1 cellular context compared by ENCODE assay signal in the genomic region with DNA sequence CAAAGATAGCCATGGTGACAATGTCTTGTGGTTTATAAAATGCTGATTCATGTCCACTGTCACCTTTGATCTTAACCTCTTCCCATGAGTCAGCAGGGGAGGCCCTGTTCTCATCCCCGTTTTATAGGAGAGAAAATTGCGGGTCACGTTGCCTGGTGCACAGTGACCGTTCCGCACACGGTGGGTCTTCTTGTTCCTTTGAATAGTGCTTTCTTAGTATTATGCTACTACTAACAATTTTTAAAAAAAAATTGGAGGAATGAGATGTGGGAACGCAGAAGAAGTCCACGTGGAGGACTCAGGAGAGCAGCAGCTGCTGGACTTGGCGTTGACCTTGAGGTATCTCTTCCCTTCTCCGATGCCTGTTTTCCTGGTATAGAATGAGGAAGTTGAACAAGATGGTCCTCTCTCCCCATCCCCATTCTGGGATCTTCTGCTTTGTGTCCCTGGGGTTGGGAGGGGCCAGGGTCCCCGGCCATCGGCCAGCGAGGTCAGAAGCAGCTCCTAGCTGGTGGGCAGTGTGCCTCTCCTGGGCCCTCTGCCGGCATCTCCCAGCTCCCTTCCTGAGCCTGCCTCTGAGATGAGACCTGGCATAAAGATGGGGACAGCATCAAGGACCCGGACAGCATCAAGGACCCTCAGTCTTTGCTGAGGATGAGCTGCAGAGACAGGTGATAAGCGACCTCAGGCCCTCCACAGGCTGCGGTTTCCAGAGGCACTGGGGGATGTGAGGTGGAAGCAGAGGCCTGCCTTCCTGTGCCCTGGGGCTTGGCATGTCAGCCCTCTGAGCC.
A peak's percentile ranks its signal among the peaks of the same experiment; 100 is the strongest.
TF ChIP-seq lines count a peak whose summit lies in the region.

No MANE protein-coding gene starts in this region.

TF ChIP-seq in K562, 482 proteins besides CTCF, POLR2A, EP300 and RAD21 (continued from another document and continues in another):
- TF ChIP-seq, protein P1, sequence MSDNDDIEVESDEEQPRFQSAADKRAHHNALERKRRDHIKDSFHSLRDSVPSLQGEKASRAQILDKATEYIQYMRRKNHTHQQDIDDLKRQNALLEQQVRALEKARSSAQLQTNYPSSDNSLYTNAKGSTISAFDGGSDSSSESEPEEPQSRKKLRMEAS (CRISPR knock-in tag; IDR thresholded peaks at IDR 0.05), result peak; percentile 48; the same call in 1 of the 2 replicates
- TF ChIP-seq NR2C2 (CRISPR knock-in tag; IDR thresholded peaks at IDR 0.05), result no peak
- peak; percentile 94 for TF ChIP-seq NR2C2 (tag; IDR thresholded peaks at IDR 0.05)
- TF ChIP-seq, protein P2, sequence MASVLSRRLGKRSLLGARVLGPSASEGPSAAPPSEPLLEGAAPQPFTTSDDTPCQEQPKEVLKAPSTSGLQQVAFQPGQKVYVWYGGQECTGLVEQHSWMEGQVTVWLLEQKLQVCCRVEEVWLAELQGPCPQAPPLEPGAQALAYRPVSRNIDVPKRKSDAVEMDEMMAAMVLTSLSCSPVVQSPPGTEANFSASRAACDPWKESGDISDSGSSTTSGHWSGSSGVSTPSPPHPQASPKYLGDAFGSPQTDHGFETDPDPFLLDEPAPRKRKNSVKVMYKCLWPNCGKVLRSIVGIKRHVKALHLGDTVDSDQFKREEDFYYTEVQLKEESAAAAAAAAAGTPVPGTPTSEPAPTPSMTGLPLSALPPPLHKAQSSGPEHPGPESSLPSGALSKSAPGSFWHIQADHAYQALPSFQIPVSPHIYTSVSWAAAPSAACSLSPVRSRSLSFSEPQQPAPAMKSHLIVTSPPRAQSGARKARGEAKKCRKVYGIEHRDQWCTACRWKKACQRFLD (CRISPR knock-in tag; IDR thresholded peaks at IDR 0.05), result 0 out of 2 replicates have a peak, but pooled peaks have one; percentile 36
- TF ChIP-seq, protein P3, sequence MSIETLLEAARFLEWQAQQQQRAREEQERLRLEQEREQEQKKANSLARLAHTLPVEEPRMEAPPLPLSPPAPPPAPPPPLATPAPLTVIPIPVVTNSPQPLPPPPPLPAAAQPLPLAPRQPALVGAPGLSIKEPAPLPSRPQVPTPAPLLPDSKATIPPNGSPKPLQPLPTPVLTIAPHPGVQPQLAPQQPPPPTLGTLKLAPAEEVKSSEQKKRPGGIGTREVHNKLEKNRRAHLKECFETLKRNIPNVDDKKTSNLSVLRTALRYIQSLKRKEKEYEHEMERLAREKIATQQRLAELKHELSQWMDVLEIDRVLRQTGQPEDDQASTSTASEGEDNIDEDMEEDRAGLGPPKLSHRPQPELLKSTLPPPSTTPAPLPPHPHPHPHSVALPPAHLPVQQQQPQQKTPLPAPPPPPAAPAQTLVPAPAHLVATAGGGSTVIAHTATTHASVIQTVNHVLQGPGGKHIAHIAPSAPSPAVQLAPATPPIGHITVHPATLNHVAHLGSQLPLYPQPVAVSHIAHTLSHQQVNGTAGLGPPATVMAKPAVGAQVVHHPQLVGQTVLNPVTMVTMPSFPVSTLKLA (conservative IDR thresholded peaks at IDR 0.05), result peak; percentile 79 to 81
- TF ChIP-seq, protein P4, sequence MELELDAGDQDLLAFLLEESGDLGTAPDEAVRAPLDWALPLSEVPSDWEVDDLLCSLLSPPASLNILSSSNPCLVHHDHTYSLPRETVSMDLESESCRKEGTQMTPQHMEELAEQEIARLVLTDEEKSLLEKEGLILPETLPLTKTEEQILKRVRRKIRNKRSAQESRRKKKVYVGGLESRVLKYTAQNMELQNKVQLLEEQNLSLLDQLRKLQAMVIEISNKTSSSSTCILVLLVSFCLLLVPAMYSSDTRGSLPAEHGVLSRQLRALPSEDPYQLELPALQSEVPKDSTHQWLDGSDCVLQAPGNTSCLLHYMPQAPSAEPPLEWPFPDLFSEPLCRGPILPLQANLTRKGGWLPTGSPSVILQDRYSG (tag; conservative IDR thresholded peaks at IDR 0.05; ENCODE audit: low read depth), result no peak
- TF ChIP-seq RCOR1 (IDR thresholded peaks at IDR 0.05; ENCODE audit: borderline replicate concordance in 1 of 2, low read depth in 2 of 2, low read length in 2 of 2), result peak in 1 of 2 experiments; percentile 54; a peak in 1 of 4 replicates
- TF ChIP-seq CREM (IDR thresholded peaks at IDR 0.05; ENCODE audit: low read depth), result peak; percentile 40; the same call in 1 of the 2 replicates
- no peak for TF ChIP-seq CSDE1 (IDR thresholded peaks at IDR 0.05)
- no peak for TF ChIP-seq CEBPG (CRISPR knock-in tag; IDR thresholded peaks at IDR 0.05)
- TF ChIP-seq CEBPG (tag; conservative IDR thresholded peaks at IDR 0.05 in 1 of 2, IDR thresholded peaks at IDR 0.05 in 1 of 2), result no peak
- TF ChIP-seq E2F3 (CRISPR knock-in tag; IDR thresholded peaks at IDR 0.05), result no peak
- 0 out of 2 replicates have a peak, but pooled peaks have one; percentile 34 for TF ChIP-seq RB1 (IDR thresholded peaks at IDR 0.05; ENCODE audit: low read depth)
- TF ChIP-seq NCOR1 (IDR thresholded peaks at IDR 0.05), result peak; percentile 43; the same call in 1 of the 2 replicates
- TF ChIP-seq FOSL1 (tag; conservative IDR thresholded peaks at IDR 0.05), result peak; percentile 92
- TF ChIP-seq LEF1 (IDR thresholded peaks at IDR 0.05), result peak; percentile 95
- no peak for TF ChIP-seq ZNF766 (CRISPR knock-in tag; conservative IDR thresholded peaks at IDR 0.05)
- TF ChIP-seq NR4A1 (CRISPR knock-in tag; IDR thresholded peaks at IDR 0.05), result no peak
- 0 out of 2 replicates have a peak, but pooled peaks have one; percentile 33 for TF ChIP-seq NR4A1 (tag; IDR thresholded peaks at IDR 0.05)
- TF ChIP-seq, protein P5, sequence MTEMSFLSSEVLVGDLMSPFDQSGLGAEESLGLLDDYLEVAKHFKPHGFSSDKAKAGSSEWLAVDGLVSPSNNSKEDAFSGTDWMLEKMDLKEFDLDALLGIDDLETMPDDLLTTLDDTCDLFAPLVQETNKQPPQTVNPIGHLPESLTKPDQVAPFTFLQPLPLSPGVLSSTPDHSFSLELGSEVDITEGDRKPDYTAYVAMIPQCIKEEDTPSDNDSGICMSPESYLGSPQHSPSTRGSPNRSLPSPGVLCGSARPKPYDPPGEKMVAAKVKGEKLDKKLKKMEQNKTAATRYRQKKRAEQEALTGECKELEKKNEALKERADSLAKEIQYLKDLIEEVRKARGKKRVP (CRISPR knock-in tag; IDR thresholded peaks at IDR 0.05), result no peak
- TF ChIP-seq RBM15 (IDR thresholded peaks at IDR 0.05; ENCODE audit: insufficient read depth, low read length), result no peak
- TF ChIP-seq SAP30 (IDR thresholded peaks at IDR 0.05; ENCODE audit: borderline replicate concordance, insufficient read depth, low read depth, low read length, poor library complexity, severe bottlenecking), result peak; percentile 33
- peak; percentile 52 for TF ChIP-seq RBBP5 (IDR thresholded peaks at IDR 0.05; ENCODE audit: borderline replicate concordance, insufficient read depth, low read length, poor library complexity, severe bottlenecking)
- TF ChIP-seq C11orf30 (IDR thresholded peaks at IDR 0.05; ENCODE audit: low read depth), result peak; percentile 99
- TF ChIP-seq JUND (IDR thresholded peaks at IDR 0.05; ENCODE audit: borderline replicate concordance, low read depth, low read length), result peak; percentile 87
- TF ChIP-seq JUND (tag; IDR thresholded peaks at IDR 0.05; ENCODE audit: borderline replicate concordance, low read depth, low read length), result peak; percentile 78; the same call in 2 of the 3 replicates
- TF ChIP-seq PTRF (tag; IDR thresholded peaks at IDR 0.05), result 0 out of 2 replicates have a peak, but pooled peaks have one; percentile 7
- TF ChIP-seq, protein P6, sequence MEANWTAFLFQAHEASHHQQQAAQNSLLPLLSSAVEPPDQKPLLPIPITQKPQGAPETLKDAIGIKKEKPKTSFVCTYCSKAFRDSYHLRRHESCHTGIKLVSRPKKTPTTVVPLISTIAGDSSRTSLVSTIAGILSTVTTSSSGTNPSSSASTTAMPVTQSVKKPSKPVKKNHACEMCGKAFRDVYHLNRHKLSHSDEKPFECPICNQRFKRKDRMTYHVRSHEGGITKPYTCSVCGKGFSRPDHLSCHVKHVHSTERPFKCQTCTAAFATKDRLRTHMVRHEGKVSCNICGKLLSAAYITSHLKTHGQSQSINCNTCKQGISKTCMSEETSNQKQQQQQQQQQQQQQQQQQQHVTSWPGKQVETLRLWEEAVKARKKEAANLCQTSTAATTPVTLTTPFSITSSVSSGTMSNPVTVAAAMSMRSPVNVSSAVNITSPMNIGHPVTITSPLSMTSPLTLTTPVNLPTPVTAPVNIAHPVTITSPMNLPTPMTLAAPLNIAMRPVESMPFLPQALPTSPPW (CRISPR knock-in tag; IDR thresholded peaks at IDR 0.05), result peak; percentile 38; the same call in 1 of the 2 replicates
- TF ChIP-seq NFRKB (IDR thresholded peaks at IDR 0.05; ENCODE audit: low read depth), result 0 out of 2 replicates have a peak, but pooled peaks have one; percentile 14
- TF ChIP-seq, protein P7, sequence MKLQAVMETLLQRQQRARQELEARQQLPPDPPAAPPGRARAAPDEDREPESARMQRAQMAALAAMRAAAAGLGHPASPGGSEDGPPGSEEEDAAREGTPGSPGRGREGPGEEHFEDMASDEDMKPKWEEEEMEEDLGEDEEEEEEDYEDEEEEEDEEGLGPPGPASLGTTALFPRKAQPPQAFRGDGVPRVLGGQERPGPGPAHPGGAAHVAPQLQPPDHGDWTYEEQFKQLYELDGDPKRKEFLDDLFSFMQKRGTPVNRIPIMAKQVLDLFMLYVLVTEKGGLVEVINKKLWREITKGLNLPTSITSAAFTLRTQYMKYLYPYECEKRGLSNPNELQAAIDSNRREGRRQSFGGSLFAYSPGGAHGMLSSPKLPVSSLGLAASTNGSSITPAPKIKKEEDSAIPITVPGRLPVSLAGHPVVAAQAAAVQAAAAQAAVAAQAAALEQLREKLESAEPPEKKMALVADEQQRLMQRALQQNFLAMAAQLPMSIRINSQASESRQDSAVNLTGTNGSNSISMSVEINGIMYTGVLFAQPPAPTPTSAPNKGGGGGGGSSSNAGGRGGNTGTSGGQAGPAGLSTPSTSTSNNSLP (IDR thresholded peaks at IDR 0.05; ENCODE audit: borderline replicate concordance, low read depth, low read length), result peak; percentile 46; the same call in 1 of the 2 replicates
- TF ChIP-seq, protein P8, sequence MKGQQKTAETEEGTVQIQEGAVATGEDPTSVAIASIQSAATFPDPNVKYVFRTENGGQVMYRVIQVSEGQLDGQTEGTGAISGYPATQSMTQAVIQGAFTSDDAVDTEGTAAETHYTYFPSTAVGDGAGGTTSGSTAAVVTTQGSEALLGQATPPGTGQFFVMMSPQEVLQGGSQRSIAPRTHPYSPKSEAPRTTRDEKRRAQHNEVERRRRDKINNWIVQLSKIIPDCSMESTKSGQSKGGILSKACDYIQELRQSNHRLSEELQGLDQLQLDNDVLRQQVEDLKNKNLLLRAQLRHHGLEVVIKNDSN (CRISPR knock-in tag; IDR thresholded peaks at IDR 0.05), result peak; percentile 39
- TF ChIP-seq SMARCB1 (IDR thresholded peaks at IDR 0.05; ENCODE audit: insufficient read length, low read depth), result peak; percentile 13
- TF ChIP-seq, protein P9, sequence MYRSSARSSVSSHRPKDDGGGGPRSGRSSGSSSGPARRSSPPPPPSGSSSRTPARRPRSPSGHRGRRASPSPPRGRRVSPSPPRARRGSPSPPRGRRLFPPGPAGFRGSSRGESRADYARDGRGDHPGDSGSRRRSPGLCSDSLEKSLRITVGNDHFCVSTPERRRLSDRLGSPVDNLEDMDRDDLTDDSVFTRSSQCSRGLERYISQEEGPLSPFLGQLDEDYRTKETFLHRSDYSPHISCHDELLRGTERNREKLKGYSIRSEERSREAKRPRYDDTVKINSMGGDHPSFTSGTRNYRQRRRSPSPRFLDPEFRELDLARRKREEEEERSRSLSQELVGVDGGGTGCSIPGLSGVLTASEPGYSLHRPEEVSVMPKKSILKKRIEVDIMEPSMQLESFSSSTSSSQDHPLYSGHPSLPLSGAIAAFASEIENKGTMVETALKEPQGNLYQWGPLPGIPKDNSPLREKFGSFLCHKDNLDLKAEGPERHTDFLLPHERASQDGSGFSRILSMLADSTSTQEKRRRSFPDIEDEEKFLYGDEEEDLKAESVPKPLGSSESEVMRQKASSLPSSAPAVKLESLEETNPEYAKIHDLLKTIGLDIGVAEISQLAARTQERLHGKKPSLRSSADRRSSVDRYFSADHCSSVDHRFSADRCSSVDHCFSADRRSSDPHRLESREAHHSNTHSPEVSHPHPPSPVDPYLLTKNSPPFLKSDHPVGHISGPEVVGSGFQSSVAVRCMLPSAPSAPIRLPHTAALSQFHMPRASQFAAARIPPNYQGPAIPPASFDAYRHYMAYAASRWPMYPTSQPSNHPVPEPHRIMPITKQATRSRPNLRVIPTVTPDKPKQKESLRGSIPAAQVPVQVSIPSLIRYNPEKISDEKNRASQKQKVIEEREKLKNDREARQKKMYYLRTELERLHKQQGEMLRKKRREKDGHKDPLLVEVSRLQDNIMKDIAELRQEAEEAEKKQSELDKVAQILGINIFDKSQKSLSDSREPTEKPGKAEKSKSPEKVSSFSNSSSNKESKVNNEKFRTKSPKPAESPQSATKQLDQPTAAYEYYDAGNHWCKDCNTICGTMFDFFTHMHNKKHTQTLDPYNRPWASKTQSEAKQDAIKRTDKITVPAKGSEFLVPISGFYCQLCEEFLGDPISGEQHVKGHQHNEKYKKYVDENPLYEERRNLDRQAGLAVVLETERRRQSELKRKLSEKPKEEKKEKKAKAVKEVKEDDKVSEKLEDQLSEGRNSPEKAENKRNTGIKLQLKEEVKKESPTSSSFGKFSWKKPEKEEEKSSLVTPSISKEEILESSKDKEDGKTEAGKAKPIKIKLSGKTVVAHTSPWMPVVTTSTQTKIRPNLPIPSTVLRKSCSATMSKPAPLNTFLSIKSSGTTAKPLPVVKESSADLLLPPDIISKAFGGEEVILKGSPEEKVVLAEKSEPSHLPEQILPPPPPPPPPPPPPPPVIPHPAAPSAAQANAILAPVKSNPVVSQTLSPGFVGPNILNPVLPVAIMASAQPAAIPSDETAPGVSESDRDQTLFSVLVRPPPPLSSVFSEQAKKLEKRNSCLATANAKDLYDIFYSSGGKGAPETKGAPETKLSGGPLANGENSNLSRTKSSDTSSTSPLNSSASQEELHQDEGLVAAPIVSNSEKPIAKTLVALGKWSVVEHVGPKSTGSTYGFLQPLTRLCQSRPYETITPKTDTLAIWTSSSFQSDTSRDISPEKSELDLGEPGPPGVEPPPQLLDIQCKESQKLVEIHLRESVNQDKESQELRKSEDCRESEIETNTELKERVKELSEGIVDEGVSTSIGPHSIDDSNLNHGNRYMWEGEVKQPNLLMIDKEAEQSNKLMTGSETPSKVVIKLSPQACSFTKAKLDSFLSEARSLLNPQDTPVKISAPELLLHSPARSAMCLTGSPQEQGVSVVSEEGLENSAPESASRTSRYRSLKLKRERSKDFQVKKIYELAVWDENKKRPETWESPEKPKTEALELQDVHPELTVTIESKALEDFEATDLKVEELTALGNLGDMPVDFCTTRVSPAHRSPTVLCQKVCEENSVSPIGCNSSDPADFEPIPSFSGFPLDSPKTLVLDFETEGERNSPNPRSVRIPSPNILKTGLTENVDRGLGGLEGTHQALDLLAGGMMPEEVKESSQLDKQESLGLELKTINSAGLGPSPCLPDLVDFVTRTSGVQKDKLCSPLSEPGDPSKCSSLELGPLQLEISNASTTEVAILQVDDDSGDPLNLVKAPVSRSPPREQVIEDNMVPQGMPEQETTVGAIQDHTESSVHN (IDR thresholded peaks at IDR 0.05; ENCODE audit: borderline replicate concordance in 1 of 2, low read depth in 1 of 2), result peak in 1 of 2 experiments; percentile 72; a peak in 2 of 4 replicates
- TF ChIP-seq ZNF316 (IDR thresholded peaks at IDR 0.05), result peak; percentile 100
- no peak for TF ChIP-seq CHD4 (IDR thresholded peaks at IDR 0.05; ENCODE audit: insufficient read depth, insufficient replicate concordance, low read depth, low read length, poor library complexity, severe bottlenecking)
